In the genomic region with DNA sequence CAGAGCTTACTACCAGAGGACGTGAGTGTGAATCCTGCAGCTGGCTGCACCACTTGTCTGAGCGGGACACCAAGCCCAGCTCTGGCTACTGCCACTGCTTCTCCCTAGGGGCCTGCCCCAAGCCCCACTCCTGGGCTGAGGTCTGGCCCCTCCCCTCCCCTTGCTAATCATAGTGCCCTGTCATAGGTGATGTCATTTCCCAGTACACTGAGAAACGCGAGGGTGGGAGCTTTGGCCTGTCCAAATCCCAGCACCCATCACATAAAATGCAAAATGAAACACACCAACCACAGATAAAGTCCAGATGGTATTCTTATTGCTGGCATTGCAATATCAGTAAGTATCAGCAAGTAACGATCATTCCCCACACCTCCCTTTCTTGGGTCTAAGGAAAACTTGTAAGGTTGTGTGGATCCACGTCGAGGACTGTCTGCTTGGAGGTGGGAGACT, we compare ENCODE assay signal across 1 cellular context.
TF ChIP-seq lines count a peak whose summit lies in the region.

No MANE protein-coding gene starts in this region.

TF ChIP-seq in GM12878, 131 proteins besides CTCF, POLR2A, EP300 and RAD21 (continued from another document):
- TF ChIP-seq EGR1 (IDR thresholded peaks at IDR 0.05; ENCODE audit: borderline replicate concordance in 1 of 2, low read depth in 2 of 2, low read length in 2 of 2) (peak in 1 of 2 experiments; percentile 24; a peak in 1 of 3 replicates), CREB1 (IDR thresholded peaks at IDR 0.05; ENCODE audit: low read depth) (peak; percentile 89), NFXL1 (IDR thresholded peaks at IDR 0.05; ENCODE audit: borderline replicate concordance) (no peak), ZNF274 (IDR thresholded peaks at IDR 0.05; ENCODE audit: insufficient read depth, insufficient read length) (no peak), NBN (IDR thresholded peaks at IDR 0.05) (no peak), ZNF384 (IDR thresholded peaks at IDR 0.05; ENCODE audit: borderline replicate concordance, low read depth, low read length) (no peak), SUZ12 (IDR thresholded peaks at IDR 0.05; ENCODE audit: unreplicated experiment) (no peak), BCL11A (IDR thresholded peaks at IDR 0.05; ENCODE audit: low read depth, low read length) (0 out of 2 replicates have a peak, but pooled peaks have one; percentile 38), CBFB (IDR thresholded peaks at IDR 0.05; ENCODE audit: low read depth) (peak; percentile 53; the same call in 1 of the 2 replicates), BRCA1 (IDR thresholded peaks at IDR 0.05; ENCODE audit: low read depth, low read length) (no peak), IRF4 (IDR thresholded peaks at IDR 0.05; ENCODE audit: low read depth, low read length) (0 out of 2 replicates have a peak, but pooled peaks have one; percentile 17), NR2F1 (conservative IDR thresholded peaks at IDR 0.05) (peak; percentile 83), YY1 (IDR thresholded peaks at IDR 0.05; ENCODE audit: low read depth, low read length) (0 out of 2 replicates have a peak, but pooled peaks have one; percentile 31), JUNB (IDR thresholded peaks at IDR 0.05) (peak; percentile 57; the same call in 1 of the 2 replicates), MTA2 (IDR thresholded peaks at IDR 0.05; ENCODE audit: low read depth) (peak; percentile 24; the same call in 1 of the 2 replicates), IKZF2 (IDR thresholded peaks at IDR 0.05) (peak in 1 of 2 experiments; percentile 26; a peak in 1 of 4 replicates), MEF2B (IDR thresholded peaks at IDR 0.05; ENCODE audit: partially characterized antibody, poor library complexity, severe bottlenecking) (peak; percentile 89), NFIC (IDR thresholded peaks at IDR 0.05; ENCODE audit: low read depth, low read length) (peak; percentile 62; the same call in 1 of the 2 replicates), EED (IDR thresholded peaks at IDR 0.05; ENCODE audit: low read depth) (peak; percentile 68; the same call in 1 of the 2 replicates), ETV6 (conservative IDR thresholded peaks at IDR 0.05 in 1 of 2, IDR thresholded peaks at IDR 0.05 in 1 of 2; ENCODE audit: borderline replicate concordance in 1 of 2, low read depth in 1 of 2) (0 out of 4 replicates have a peak, but pooled peaks of 1 of the 2 experiments have one; percentile 13), TBL1XR1 (IDR thresholded peaks at IDR 0.05; ENCODE audit: low read depth, low read length) (peak; percentile 19; the same call in 1 of the 2 replicates), ATF7 (IDR thresholded peaks at IDR 0.05; ENCODE audit: low read depth) (peak; percentile 92), BHLHE40 (IDR thresholded peaks at IDR 0.05; ENCODE audit: borderline replicate concordance in 1 of 2, low read depth in 2 of 2, low read length in 1 of 2) (no peak; a peak in 1 of 4 replicates), MYB (IDR thresholded peaks at IDR 0.05; ENCODE audit: borderline replicate concordance, low read depth, low read length) (no peak), CREM (IDR thresholded peaks at IDR 0.05; ENCODE audit: low read depth) (peak; percentile 88), ASH2L (IDR thresholded peaks at IDR 0.05; ENCODE audit: borderline replicate concordance, low read depth) (no peak), SREBF2 (IDR thresholded peaks at IDR 0.05; ENCODE audit: low read length) (no peak), ZNF622 (IDR thresholded peaks at IDR 0.05) (no peak)
- TF ChIP-seq, protein P1, sequence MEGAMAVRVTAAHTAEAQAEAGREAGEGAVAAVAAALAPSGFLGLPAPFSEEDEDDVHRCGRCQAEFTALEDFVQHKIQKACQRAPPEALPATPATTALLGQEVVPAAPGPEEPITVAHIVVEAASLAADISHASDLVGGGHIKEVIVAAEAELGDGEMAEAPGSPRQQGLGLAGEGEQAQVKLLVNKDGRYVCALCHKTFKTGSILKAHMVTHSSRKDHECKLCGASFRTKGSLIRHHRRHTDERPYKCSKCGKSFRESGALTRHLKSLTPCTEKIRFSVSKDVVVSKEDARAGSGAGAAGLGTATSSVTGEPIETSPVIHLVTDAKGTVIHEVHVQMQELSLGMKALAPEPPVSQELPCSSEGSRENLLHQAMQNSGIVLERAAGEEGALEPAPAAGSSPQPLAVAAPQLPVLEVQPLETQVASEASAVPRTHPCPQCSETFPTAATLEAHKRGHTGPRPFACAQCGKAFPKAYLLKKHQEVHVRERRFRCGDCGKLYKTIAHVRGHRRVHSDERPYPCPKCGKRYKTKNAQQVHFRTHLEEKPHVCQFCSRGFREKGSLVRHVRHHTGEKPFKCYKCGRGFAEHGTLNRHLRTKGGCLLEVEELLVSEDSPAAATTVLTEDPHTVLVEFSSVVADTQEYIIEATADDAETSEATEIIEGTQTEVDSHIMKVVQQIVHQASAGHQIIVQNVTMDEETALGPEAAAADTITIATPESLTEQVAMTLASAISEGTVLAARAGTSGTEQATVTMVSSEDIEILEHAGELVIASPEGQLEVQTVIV (IDR thresholded peaks at IDR 0.05; ENCODE audit: borderline replicate concordance, partially characterized antibody) = no peak
- TF ChIP-seq, protein P2, sequence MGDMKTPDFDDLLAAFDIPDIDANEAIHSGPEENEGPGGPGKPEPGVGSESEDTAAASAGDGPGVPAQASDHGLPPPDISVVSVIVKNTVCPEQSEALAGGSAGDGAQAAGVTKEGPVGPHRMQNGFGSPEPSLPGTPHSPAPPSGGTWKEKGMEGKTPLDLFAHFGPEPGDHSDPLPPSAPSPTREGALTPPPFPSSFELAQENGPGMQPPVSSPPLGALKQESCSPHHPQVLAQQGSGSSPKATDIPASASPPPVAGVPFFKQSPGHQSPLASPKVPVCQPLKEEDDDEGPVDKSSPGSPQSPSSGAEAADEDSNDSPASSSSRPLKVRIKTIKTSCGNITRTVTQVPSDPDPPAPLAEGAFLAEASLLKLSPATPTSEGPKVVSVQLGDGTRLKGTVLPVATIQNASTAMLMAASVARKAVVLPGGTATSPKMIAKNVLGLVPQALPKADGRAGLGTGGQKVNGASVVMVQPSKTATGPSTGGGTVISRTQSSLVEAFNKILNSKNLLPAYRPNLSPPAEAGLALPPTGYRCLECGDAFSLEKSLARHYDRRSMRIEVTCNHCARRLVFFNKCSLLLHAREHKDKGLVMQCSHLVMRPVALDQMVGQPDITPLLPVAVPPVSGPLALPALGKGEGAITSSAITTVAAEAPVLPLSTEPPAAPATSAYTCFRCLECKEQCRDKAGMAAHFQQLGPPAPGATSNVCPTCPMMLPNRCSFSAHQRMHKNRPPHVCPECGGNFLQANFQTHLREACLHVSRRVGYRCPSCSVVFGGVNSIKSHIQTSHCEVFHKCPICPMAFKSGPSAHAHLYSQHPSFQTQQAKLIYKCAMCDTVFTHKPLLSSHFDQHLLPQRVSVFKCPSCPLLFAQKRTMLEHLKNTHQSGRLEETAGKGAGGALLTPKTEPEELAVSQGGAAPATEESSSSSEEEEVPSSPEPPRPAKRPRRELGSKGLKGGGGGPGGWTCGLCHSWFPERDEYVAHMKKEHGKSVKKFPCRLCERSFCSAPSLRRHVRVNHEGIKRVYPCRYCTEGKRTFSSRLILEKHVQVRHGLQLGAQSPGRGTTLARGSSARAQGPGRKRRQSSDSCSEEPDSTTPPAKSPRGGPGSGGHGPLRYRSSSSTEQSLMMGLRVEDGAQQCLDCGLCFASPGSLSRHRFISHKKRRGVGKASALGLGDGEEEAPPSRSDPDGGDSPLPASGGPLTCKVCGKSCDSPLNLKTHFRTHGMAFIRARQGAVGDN (IDR thresholded peaks at IDR 0.05) = peak; percentile 77; the same call in 1 of the 2 replicates
- TF ChIP-seq, protein P3, sequence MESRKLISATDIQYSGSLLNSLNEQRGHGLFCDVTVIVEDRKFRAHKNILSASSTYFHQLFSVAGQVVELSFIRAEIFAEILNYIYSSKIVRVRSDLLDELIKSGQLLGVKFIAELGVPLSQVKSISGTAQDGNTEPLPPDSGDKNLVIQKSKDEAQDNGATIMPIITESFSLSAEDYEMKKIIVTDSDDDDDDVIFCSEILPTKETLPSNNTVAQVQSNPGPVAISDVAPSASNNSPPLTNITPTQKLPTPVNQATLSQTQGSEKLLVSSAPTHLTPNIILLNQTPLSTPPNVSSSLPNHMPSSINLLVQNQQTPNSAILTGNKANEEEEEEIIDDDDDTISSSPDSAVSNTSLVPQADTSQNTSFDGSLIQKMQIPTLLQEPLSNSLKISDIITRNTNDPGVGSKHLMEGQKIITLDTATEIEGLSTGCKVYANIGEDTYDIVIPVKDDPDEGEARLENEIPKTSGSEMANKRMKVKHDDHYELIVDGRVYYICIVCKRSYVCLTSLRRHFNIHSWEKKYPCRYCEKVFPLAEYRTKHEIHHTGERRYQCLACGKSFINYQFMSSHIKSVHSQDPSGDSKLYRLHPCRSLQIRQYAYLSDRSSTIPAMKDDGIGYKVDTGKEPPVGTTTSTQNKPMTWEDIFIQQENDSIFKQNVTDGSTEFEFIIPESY (IDR thresholded peaks at IDR 0.05) = no peak
- TF ChIP-seq, protein P4, sequence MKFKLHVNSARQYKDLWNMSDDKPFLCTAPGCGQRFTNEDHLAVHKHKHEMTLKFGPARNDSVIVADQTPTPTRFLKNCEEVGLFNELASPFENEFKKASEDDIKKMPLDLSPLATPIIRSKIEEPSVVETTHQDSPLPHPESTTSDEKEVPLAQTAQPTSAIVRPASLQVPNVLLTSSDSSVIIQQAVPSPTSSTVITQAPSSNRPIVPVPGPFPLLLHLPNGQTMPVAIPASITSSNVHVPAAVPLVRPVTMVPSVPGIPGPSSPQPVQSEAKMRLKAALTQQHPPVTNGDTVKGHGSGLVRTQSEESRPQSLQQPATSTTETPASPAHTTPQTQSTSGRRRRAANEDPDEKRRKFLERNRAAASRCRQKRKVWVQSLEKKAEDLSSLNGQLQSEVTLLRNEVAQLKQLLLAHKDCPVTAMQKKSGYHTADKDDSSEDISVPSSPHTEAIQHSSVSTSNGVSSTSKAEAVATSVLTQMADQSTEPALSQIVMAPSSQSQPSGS (IDR thresholded peaks at IDR 0.05; ENCODE audit: low read length) = peak; percentile 83
- TF ChIP-seq, protein P5, sequence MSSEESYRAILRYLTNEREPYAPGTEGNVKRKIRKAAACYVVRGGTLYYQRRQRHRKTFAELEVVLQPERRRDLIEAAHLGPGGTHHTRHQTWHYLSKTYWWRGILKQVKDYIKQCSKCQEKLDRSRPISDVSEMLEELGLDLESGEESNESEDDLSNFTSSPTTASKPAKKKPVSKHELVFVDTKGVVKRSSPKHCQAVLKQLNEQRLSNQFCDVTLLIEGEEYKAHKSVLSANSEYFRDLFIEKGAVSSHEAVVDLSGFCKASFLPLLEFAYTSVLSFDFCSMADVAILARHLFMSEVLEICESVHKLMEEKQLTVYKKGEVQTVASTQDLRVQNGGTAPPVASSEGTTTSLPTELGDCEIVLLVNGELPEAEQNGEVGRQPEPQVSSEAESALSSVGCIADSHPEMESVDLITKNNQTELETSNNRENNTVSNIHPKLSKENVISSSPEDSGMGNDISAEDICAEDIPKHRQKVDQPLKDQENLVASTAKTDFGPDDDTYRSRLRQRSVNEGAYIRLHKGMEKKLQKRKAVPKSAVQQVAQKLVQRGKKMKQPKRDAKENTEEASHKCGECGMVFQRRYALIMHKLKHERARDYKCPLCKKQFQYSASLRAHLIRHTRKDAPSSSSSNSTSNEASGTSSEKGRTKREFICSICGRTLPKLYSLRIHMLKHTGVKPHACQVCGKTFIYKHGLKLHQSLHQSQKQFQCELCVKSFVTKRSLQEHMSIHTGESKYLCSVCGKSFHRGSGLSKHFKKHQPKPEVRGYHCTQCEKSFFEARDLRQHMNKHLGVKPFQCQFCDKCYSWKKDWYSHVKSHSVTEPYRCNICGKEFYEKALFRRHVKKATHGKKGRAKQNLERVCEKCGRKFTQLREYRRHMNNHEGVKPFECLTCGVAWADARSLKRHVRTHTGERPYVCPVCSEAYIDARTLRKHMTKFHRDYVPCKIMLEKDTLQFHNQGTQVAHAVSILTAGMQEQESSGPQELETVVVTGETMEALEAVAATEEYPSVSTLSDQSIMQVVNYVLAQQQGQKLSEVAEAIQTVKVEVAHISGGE (CRISPR knock-in tag; IDR thresholded peaks at IDR 0.05) = no peak
